In the genomic region with DNA sequence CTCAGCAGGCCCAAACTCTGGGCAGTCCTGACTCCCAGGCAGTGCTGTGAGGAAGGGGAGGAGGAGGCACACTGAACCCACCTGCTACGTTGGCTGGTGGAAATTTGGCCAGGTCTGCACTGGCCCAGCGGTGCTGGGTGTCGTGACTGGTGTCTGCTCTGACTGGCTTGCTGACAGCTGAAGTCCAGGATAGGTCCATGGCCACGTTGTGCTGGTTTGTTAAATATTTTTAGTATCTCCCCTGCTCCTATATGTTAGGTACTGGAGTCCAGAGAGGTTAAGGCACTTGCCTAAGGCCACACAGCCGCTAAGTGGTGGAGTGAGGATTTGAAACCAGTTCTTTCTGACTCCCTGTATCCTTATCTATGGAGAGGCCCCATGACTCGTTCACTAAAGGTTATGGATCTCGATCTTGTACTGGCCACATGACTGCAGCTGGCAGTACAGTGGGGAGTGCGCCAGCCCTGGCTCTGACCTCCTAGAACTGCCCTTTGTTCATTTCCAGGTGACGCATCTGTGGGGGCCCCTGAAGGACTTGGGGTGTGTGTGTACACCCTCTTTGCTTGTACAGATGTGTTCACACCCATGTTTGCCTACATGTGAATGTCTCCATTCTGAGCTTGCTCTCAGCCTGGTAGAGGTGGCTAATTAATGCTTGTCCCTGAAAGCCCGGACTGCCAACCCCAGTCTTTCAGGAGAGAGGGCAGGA, we compare ENCODE assay signal across 16 cellular contexts. TPM values are rescaled to one million over a fixed set of nuclear protein-coding genes. Genes with fewer than 3 reads are reported as not detected.
A peak's percentile ranks its signal among the peaks of the same experiment; 100 is the strongest.
DNase-seq lines count a peak whose midpoint lies in the region; FAIRE-seq and TF ChIP-seq lines count a peak whose summit lies in the region.
"Had no signal": no experiment of that assay in that cellular context is flagged by ENCODE, and none has a peak within 500 bp of the region (broad histone marks: within the 10 kb centered on the region; RNA-seq: fewer than 3 reads in every experiment).

No MANE protein-coding gene starts in this region.

- no peaks in the 10 kb centered on the region for H3K27me3 Mint-ChIP-seq in activated naive CD4-positive, alpha-beta T cell treated with anti-CD3 and anti-CD28 coated beads, Interleukin-2, amount 10 ng/mL, durations not matched to agents 7 days and 5 days

- no peaks in the 10 kb centered on the region for H3K9me3 ChIP-seq in mesenchymal stem cell (ENCODE audit: control insufficient read depth, low read length)
- no peaks in the 10 kb centered on the region for H3K9me3 ChIP-seq in WERI-Rb-1 (ENCODE audit: severe bottlenecking)

- peak overlapping the region; percentile 99 for H2BK120ac ChIP-seq in mesenchymal stem cell (ENCODE audit: low read depth, low read length)

- H3K9me3 Mint-ChIP-seq in activated naive CD4-positive, alpha-beta T cell treated with anti-CD3 and anti-CD28 coated beads, Interleukin-2, amount 10 ng/mL, durations not matched to agents 7 days and 5 days: no peaks in the 10 kb centered on the region

- peak overlapping the region; percentile 87 for H3K9ac ChIP-seq in mesenchymal stem cell (ENCODE audit: low read length)

- H3K36me3 ChIP-seq in mesenchymal stem cell (ENCODE audit: control insufficient read depth in 1 of 2, insufficient read depth in 2 of 2, low read depth in 1 of 2, low read length in 2 of 2) (peaks cover 0 to 22% of the 10 kb centered on the region in 2 experiments), WERI-Rb-1 (no peaks in the 10 kb centered on the region)

- H2BK15ac ChIP-seq in mesenchymal stem cell (ENCODE audit: low read depth, poor library complexity, severe bottlenecking): no peak overlapping the region

- peak overlapping the region in 1 of 2 experiments; percentile 97 for H3K14ac ChIP-seq in mesenchymal stem cell (ENCODE audit: low read length in 2 of 2)

- H2BK12ac ChIP-seq in mesenchymal stem cell (ENCODE audit: low read length in 2 of 2): peak overlapping the region; percentile 60 to 98

- CTCF ChIA-PET in activated naive CD4-positive, alpha-beta T cell treated with anti-CD3 and anti-CD28 coated beads, Interleukin-2, amount 10 ng/mL, durations not matched to agents 7 days and 5 days (lab: Charles Lee): interaction anchor here (1.4 to 13.6 kb wide), 2 partner anchors 9 to 63 kb away, joined by 4 to 116 read pairs; no protein-coding TSS in a partner anchor

- H2BK5ac ChIP-seq in mesenchymal stem cell (ENCODE audit: low read depth, low read length, poor library complexity, severe bottlenecking): no peak overlapping the region

- H3K4me1 ChIP-seq in mesenchymal stem cell (ENCODE audit: control insufficient read depth, insufficient read depth, low read depth, low read length): peaks cover 29% of the 10 kb centered on the region

- no peak overlapping the region for H3K23ac ChIP-seq in mesenchymal stem cell (ENCODE audit: low read length in 2 of 2)

- H3K36me3 Mint-ChIP-seq in activated naive CD4-positive, alpha-beta T cell treated with anti-CD3 and anti-CD28 coated beads, Interleukin-2, amount 10 ng/mL, durations not matched to agents 7 days and 5 days: peaks cover 49% of the 10 kb centered on the region

- peak overlapping the region; percentile 95 for H4K8ac ChIP-seq in mesenchymal stem cell (ENCODE audit: low read length)

- H3K4me1 Mint-ChIP-seq in activated naive CD4-positive, alpha-beta T cell treated with anti-CD3 and anti-CD28 coated beads, Interleukin-2, amount 10 ng/mL, durations not matched to agents 7 days and 5 days: peaks cover 53% of the 10 kb centered on the region

- no peak for TF ChIP-seq CTCF in WERI-Rb-1 (IDR thresholded peaks at IDR 0.05; ENCODE audit: low read depth, low read length)

- peak overlapping the region; percentile 69 for H3K27ac Mint-ChIP-seq in activated naive CD4-positive, alpha-beta T cell treated with anti-CD3 and anti-CD28 coated beads, Interleukin-2, amount 10 ng/mL, durations not matched to agents 7 days and 5 days

- H3K79me1 ChIP-seq in mesenchymal stem cell (replicated peaks; ENCODE audit: low read length, poor library complexity, severe bottlenecking): no peaks in the 10 kb centered on the region

- no peak overlapping the region for H3K4me2 ChIP-seq in mesenchymal stem cell (ENCODE audit: low read length, poor library complexity, severe bottlenecking)

- H3K4me3 ChIP-seq in mesenchymal stem cell (ENCODE audit: insufficient read depth in 1 of 2, low read depth in 1 of 2, low read length in 2 of 2) (no peak overlapping the region), WERI-Rb-1 (ENCODE audit: low read depth, low read length) (no peak overlapping the region)
- H3K4me3 ChIP-seq: GM12878 had no signal

- H3K18ac ChIP-seq in mesenchymal stem cell (ENCODE audit: low read depth in 1 of 2, low read length in 2 of 2): peak overlapping the region; percentile 95 to 98

- no peaks in the 10 kb centered on the region for H3K27me3 ChIP-seq in mesenchymal stem cell (ENCODE audit: control insufficient read depth in 1 of 2, insufficient read depth in 1 of 2, low read length in 2 of 2)
- H3K27me3 ChIP-seq in WERI-Rb-1 (ENCODE audit: insufficient read depth, low read depth, severe bottlenecking): peaks cover 52% of the 10 kb centered on the region

- H3K27ac ChIP-seq in caudate nucleus (ENCODE audit: low read depth, low read length) (peak overlapping the region; percentile 93), mesenchymal stem cell (ENCODE audit: low read length, poor library complexity, severe bottlenecking) (no peak overlapping the region), substantia nigra (ENCODE audit: low read depth, low read length, poor library complexity, severe bottlenecking) (peak overlapping the region; percentile 87), WERI-Rb-1 (no peak overlapping the region)
- H3K27ac ChIP-seq: RWPE1 had no signal

- DNase-seq in activated naive CD4-positive, alpha-beta T cell treated with anti-CD3 and anti-CD28 coated beads, Interleukin-2, amount 10 ng/mL, durations not matched to agents 7 days and 5 days: no peak
- no peak for DNase-seq in activated naive CD4-positive, alpha-beta T cell (lab: John Stamatoyannopoulos, UW)
- DNase-seq in caudate nucleus (lab: John Stamatoyannopoulos, UW) (no peak), mesenchymal stem cell (peak; percentile 24), substantia nigra (lab: John Stamatoyannopoulos, UW) (no peak), urothelium cell line (ENCODE audit: low spot score) (no peak), NOMO-1 treated with DMSO at 0.1 percent for 48 hours (lab: John Stamatoyannopoulos, UW; ENCODE audit: unreplicated experiment) (no peak), WERI-Rb-1 (no peak)
- DNase-seq: activated CD8-positive, alpha-beta memory T cell treated with anti-CD3 and anti-CD28 coated beads, Interleukin-2, amount 50 U/mL, for 4 hours; DMS79; NCI-H1092 treated with DMSO at 0.1 percent for 48 hours; NCI-H446; T1000 had no signal

- no peak overlapping the region for H2AK5ac ChIP-seq in mesenchymal stem cell (ENCODE audit: low read length, severe bottlenecking)

- H3K4ac ChIP-seq in mesenchymal stem cell (ENCODE audit: low read depth in 1 of 2, low read length in 2 of 2): peak overlapping the region; percentile 96 to 100

- 77% methylated on average over 10 of the region's 10 CpGs for WGBS in mesenchymal stem cell

- H4K91ac ChIP-seq in mesenchymal stem cell (ENCODE audit: low read length): peak overlapping the region; percentile 98

- no peak for FAIRE-seq in urothelium cell line (lab: Jason Lieb, UNC)
- FAIRE-seq: astrocyte, GM12878 had no signal

- H3K4me3 Mint-ChIP-seq in activated naive CD4-positive, alpha-beta T cell treated with anti-CD3 and anti-CD28 coated beads, Interleukin-2, amount 10 ng/mL, durations not matched to agents 7 days and 5 days: no peak overlapping the region

- H2AFZ ChIP-seq in mesenchymal stem cell (ENCODE audit: low read depth, low read length): no peak overlapping the region

RNA-seq across cellular contexts. Expression of gene TNFRSF1B, which starts 19.6 kb away (rescaled TPM):
- polyA plus RNA-seq in mesenchymal stem cell (2013, experiment 1 of 2): 35.0 TPM
- polyA plus RNA-seq in mesenchymal stem cell (2013, experiment 2 of 2): 35.2 TPM

RNA-seq across cellular contexts. Expression of gene VPS13D, which starts 43.4 kb away (rescaled TPM):
- 6.3 TPM for polyA plus RNA-seq in mesenchymal stem cell (2013, experiment 1 of 2)
- polyA plus RNA-seq in mesenchymal stem cell (2013, experiment 2 of 2): 5.1 TPM

Comparison
In these comparisons a context has a peak if more than half of its experiments do, and no peak if none do; other contexts are left out.
1. H3K27ac ChIP-seq: peak in caudate nucleus (single experiment) and substantia nigra (single experiment); none in mesenchymal stem cell (single experiment) and WERI-Rb-1 (single experiment).